In genomic region chr7:2478387-2478760, GRCh38 we compare ENCODE assay signal across 8 cellular contexts. TPM values are rescaled to one million over a fixed set of nuclear protein-coding genes. Genes with fewer than 3 reads are reported as not detected.
A peak's percentile ranks its signal among the peaks of the same experiment; 100 is the strongest.
DNase-seq lines count a peak whose midpoint lies in the region; ATAC-seq and TF ChIP-seq lines count a peak whose summit lies in the region.

No MANE protein-coding gene starts in this region.

- H3K27me3 ChIP-seq in thoracic aorta (replicated peaks; ENCODE audit: insufficient read depth): no peaks in the 10 kb centered on the region

- TF ChIP-seq CTCF in thoracic aorta (IDR thresholded peaks at IDR 0.05): no peak

- no peak overlapping the region for H3K27ac ChIP-seq in thoracic aorta

- H3K4me1 ChIP-seq in thoracic aorta (ENCODE audit: control insufficient read depth in 1 of 2, low read depth in 2 of 2): peaks cover 4 to 18% of the 10 kb centered on the region in 2 donors

- H3K9me3 ChIP-seq in thoracic aorta: peaks cover 5% of the 10 kb centered on the region

- peak overlapping the region; percentile 27 for H3K4me3 ChIP-seq in thoracic aorta

- DNase-seq in NCI-H1417 (lab: John Stamatoyannopoulos, UW) (peak in 2 of 3 experiments; percentile 70 to 80), NCI-H1417 treated with DMSO at 0.1 percent for 48 hours (lab: John Stamatoyannopoulos, UW) (no peak), SW480 (ENCODE audit: low spot score) (peak; percentile 81), islet precursor cell (peak; percentile 50), thoracic aorta (ENCODE audit: low spot score) (no peak), SKM-1 (lab: John Stamatoyannopoulos, UW; ENCODE audit: unreplicated experiment) (no peak)
- no peak for DNase-seq in activated CD4-positive, CD25-positive, alpha-beta regulatory T cell treated with anti-CD3 and anti-CD28 coated beads, Interleukin-2, amount 50 U/mL, for 72 hours

- H3K36me3 ChIP-seq in thoracic aorta: no peaks in the 10 kb centered on the region

- ATAC-seq in thoracic aorta (ENCODE audit: insufficient number of reproducible peaks, low FRiP score, low read depth) (no peak), HG03460 (IDR thresholded peaks at IDR 0.05; ENCODE audit: unreplicated experiment) (no peak)

RNA-seq across cellular contexts. Expression of gene GRIFIN, which starts 2.2 kb away (rescaled TPM):
- total RNA-seq in thoracic aorta: not detected

RNA-seq across cellular contexts. Expression of gene LFNG, which starts 41.2 kb away (rescaled TPM):
- total RNA-seq in thoracic aorta: 10 to 100 TPM in 1 of 2 donors, 1 to 10 TPM in 1; 8.0 to 24.1 TPM

Comparison
In these comparisons a context has a peak if more than half of its experiments do, and no peak if none do; other contexts are left out.
1. DNase-seq: peak in NCI-H1417 (2 of 3), SW480 (single experiment) and islet precursor cell (single experiment); none in NCI-H1417 treated with DMSO at 0.1 percent for 48 hours (single experiment), thoracic aorta (single experiment), SKM-1 (single experiment) and activated CD4-positive, CD25-positive, alpha-beta regulatory T cell treated with anti-CD3 and anti-CD28 coated beads, Interleukin-2, amount 50 U/mL, for 72 hours (single experiment).